Comparison of ENCODE assay signal across 1 cellular context in the genomic region with DNA sequence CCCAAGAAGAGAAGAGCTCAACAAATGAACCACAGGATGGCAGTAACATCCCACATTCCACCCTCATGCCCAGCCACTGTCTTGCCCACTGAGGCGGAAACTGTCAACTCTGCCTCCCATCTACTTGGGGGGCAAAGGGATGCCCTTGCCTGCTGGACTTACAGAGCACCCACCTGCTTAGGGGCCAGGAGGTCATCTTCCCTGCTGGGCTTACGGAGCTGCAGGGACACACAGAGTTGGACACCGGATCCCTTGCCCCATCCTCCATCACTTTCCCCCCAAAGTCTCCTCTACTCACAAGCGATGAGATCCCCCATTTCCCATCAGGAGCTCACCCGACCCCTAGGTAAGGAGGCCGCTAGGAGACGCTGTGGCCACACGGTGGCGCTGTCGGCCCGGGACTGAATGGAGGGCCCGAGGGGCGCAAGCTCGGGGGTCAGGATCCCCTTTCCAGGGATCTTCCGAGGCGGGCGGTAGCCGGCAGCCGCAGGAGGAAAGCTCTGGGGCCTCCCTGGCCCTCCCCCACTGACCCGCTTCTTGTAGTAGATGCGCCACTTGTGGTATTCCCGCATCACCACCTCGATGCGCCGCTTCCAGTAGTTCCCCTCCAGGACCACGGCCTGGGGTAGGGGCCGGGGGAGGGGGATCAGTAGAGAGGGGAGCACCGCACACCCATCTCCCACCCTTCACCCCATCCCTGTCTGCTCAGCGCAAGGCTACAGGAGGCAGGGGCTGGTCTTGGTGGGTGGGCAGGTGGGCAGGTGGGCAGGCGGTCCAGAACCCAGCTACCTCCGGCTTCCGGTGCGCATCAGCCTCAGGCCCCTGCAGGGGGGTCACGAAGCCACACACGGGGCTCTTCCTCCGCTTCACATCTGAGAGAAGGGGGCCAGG.
A peak's percentile ranks its signal among the peaks of the same experiment; 100 is the strongest.
TF ChIP-seq lines count a peak whose summit lies in the region.

No MANE protein-coding gene starts in this region.

TF ChIP-seq in H1, 55 proteins besides CTCF, POLR2A, EP300 and RAD21:
- TF ChIP-seq ASH2L (IDR thresholded peaks at IDR 0.05; ENCODE audit: low read length) (peak; percentile 59), CHD2 (IDR thresholded peaks at IDR 0.05; ENCODE audit: low read length) (peak; percentile 20; the same call in 1 of the 2 replicates), PHF8 (conservative IDR thresholded peaks at IDR 0.05; ENCODE audit: low read depth, low read length) (no peak), CTBP2 (IDR thresholded peaks at IDR 0.05; ENCODE audit: borderline replicate concordance, insufficient read depth, insufficient read length, low read length) (no peak), YY1 (IDR thresholded peaks at IDR 0.05; ENCODE audit: low read depth, low read length) (peak; percentile 72; the same call in 1 of the 2 replicates), SIX5 (IDR thresholded peaks at IDR 0.05; ENCODE audit: low read depth, low read length) (no peak), CREB1 (IDR thresholded peaks at IDR 0.05) (peak; percentile 47; the same call in 1 of the 2 replicates), CEBPB (IDR thresholded peaks at IDR 0.05; ENCODE audit: low read depth, low read length) (no peak), SIN3A (conservative IDR thresholded peaks at IDR 0.05 in 1 of 2, IDR thresholded peaks at IDR 0.05 in 1 of 2; ENCODE audit: low read depth in 1 of 2, low read length in 2 of 2) (peak in 1 of 2 experiments; percentile 34; a peak in 1 of 4 replicates), SP1 (IDR thresholded peaks at IDR 0.05; ENCODE audit: low read depth, low read length) (peak; percentile 50; the same call in 1 of the 2 replicates)
- TF ChIP-seq, protein P1, sequence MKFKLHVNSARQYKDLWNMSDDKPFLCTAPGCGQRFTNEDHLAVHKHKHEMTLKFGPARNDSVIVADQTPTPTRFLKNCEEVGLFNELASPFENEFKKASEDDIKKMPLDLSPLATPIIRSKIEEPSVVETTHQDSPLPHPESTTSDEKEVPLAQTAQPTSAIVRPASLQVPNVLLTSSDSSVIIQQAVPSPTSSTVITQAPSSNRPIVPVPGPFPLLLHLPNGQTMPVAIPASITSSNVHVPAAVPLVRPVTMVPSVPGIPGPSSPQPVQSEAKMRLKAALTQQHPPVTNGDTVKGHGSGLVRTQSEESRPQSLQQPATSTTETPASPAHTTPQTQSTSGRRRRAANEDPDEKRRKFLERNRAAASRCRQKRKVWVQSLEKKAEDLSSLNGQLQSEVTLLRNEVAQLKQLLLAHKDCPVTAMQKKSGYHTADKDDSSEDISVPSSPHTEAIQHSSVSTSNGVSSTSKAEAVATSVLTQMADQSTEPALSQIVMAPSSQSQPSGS (IDR thresholded peaks at IDR 0.05; ENCODE audit: low read length), result no peak
